In genomic region chr14:100239200-100239839, GRCh38 we compare ENCODE assay signal across 8 cellular contexts. TPM values are rescaled to one million over a fixed set of nuclear protein-coding genes. Genes with fewer than 3 reads are reported as not detected.
A peak's percentile ranks its signal among the peaks of the same experiment; 100 is the strongest.
DNase-seq lines count a peak whose midpoint lies in the region; ATAC-seq and TF ChIP-seq lines count a peak whose summit lies in the region.

No MANE protein-coding gene starts in this region.

- no peaks in the 10 kb centered on the region for H3K9me2 ChIP-seq in HCT116 (ENCODE audit: insufficient read depth)

- CTCF ChIA-PET in HCT116 (lab: Charles Lee): no interaction called here
- CTCF ChIA-PET in GM10248 (lab: Yijun Ruan, JAX): interaction anchor here (1.3 to 4.8 kb wide), 2 partner anchors 18 to 23 kb away, joined by 3 to 19 read pairs; no protein-coding TSS in a partner anchor

- H3K4me1 ChIP-seq in HCT116 (ENCODE audit: control insufficient read depth in 1 of 2, insufficient read depth in 2 of 2, low read length in 2 of 2) (peaks cover 11 to 33% of the 10 kb centered on the region in 2 experiments), mucosa of rectum (ENCODE audit: control insufficient read depth in 2 of 2, insufficient read depth in 2 of 2, low read length in 2 of 2) (peaks cover 17 to 31% of the 10 kb centered on the region in 2 donors), tibial artery (peaks cover 0 to 66% (median 44%) of the 10 kb centered on the region in 4 donors)

- H3K9me3 ChIP-seq in HCT116 (ENCODE audit: control insufficient read depth in 1 of 2, insufficient read depth in 1 of 2, low read depth in 1 of 2, low read length in 2 of 2) (no peaks in the 10 kb centered on the region), T-helper 17 cell (ENCODE audit: control insufficient read depth, low read length, poor library complexity, severe bottlenecking) (no peaks in the 10 kb centered on the region), mucosa of rectum (ENCODE audit: control insufficient read depth in 2 of 2, low read length in 2 of 2) (no peaks in the 10 kb centered on the region), tibial artery (no peaks in the 10 kb centered on the region)

- H3K36me3 ChIP-seq in HCT116 (ENCODE audit: control insufficient read depth in 1 of 2, insufficient read depth in 2 of 2, low read length in 2 of 2) (peaks cover 0 to 22% of the 10 kb centered on the region in 2 experiments; a peak in 2 of 4 replicates), mucosa of rectum (ENCODE audit: control insufficient read depth in 2 of 2, insufficient read depth in 2 of 2, low read length in 2 of 2) (peaks cover 0 to 2% of the 10 kb centered on the region in 2 donors), tibial artery (no peaks in the 10 kb centered on the region)

- no peak overlapping the region for H2AFZ ChIP-seq in HCT116 (ENCODE audit: low read depth, low read length, poor library complexity, severe bottlenecking)

- no peaks in the 10 kb centered on the region for H3K27me3 Mint-ChIP-seq in T-helper 17 cell

- H3K4me3 ChIP-seq in HCT116 (replicated peaks in 1 of 2; ENCODE audit: low read depth in 1 of 2, low read length in 2 of 2) (peak overlapping the region; percentile 83 to 98), dorsolateral prefrontal cortex (peak overlapping the region; percentile 64 to 99 (median 96)), mucosa of rectum (ENCODE audit: low read length in 2 of 2) (peak overlapping the region; percentile 84 to 95), tibial artery (peak overlapping the region; percentile 96 to 99)

- H3K27ac Mint-ChIP-seq in T-helper 17 cell: peak overlapping the region; percentile 93

- no peaks in the 10 kb centered on the region for H3K27me3 ChIP-seq in HCT116 (ENCODE audit: insufficient read depth, low read length)
- no peaks in the 10 kb centered on the region for H3K27me3 ChIP-seq in dorsolateral prefrontal cortex
- H3K27me3 ChIP-seq in mucosa of rectum (ENCODE audit: control insufficient read depth in 2 of 2, insufficient read depth in 2 of 2, low read length in 2 of 2): no peaks in the 10 kb centered on the region
- H3K27me3 ChIP-seq in tibial artery: no peaks in the 10 kb centered on the region

- RAD21 ChIA-PET in HCT116 (lab: Charles Lee; ENCODE audit: low non-redundant PET in 1 of 2, low total read pairs in 2 of 2, uncharacterized antibody in 2 of 2, unreplicated experiment in 2 of 2): no interaction called here

- TF ChIP-seq CTCF in HCT116 (IDR thresholded peaks at IDR 0.05 in 2 of 3, conservative IDR thresholded peaks at IDR 0.05 in 1 of 3; ENCODE audit: borderline replicate concordance in 1 of 3, insufficient read depth in 1 of 3, low read depth in 2 of 3, low read length in 2 of 3): no peak
- TF ChIP-seq CTCF in dorsolateral prefrontal cortex (IDR thresholded peaks at IDR 0.05 in 54 of 56, conservative IDR thresholded peaks at IDR 0.05 in 2 of 56; ENCODE audit: low read depth in 1 of 56, partially characterized antibody in 56 of 56): no peak
- TF ChIP-seq CTCF in tibial artery (IDR thresholded peaks at IDR 0.05): no peak
- TF ChIP-seq CTCF in GM10248 (IDR thresholded peaks at IDR 0.05; ENCODE audit: control extremely low read depth, extremely low read depth, low read depth, missing control alignments): no peak

- TF ChIP-seq RAD21 in HCT116 (IDR thresholded peaks at IDR 0.05; ENCODE audit: low read depth): no peak

- BruUV-seq in HCT116 (replicated peaks; lab: Mats Ljungman, UMichigan): no TSS peak

- H3K9ac ChIP-seq in HCT116 (ENCODE audit: low read length) (peak overlapping the region; percentile 97), mucosa of rectum (ENCODE audit: low read depth in 1 of 2, low read length in 2 of 2) (peak overlapping the region; percentile 84 to 99)

- peak overlapping the region; percentile 97 for H3K4me3 Mint-ChIP-seq in T-helper 17 cell

- no peak for ATAC-seq in HCT116
- no peak for ATAC-seq in T-helper 17 cell

- H3K79me2 ChIP-seq in HCT116 (ENCODE audit: insufficient read depth, low read length): peaks cover 89% of the 10 kb centered on the region

- DNase-seq in HCT116 (ENCODE audit: low read depth, low spot score) (no peak), T-helper 17 cell (peak in 2 of 3 donors; percentile 13 to 18), dorsolateral prefrontal cortex (peak in 1 of 10 donors; percentile 46), tibial artery (no peak), GM10248 (ENCODE audit: extremely low spot score) (no peak), GM03348 (ENCODE audit: low spot score) (no peak), midbrain (lab: John Stamatoyannopoulos, UW) (no peak)

- POLR2A ChIA-PET in HCT116 (lab: Charles Lee) (no interaction called here), GM10248 (lab: Yijun Ruan, JAX) (no interaction called here)

- peak overlapping the region; percentile 84 for H3K4me2 ChIP-seq in HCT116 (ENCODE audit: low read length)

- intact Hi-C loops in HCT116 (cut with micrococcal nuclease): no loop called here
- intact Hi-C loops in dorsolateral prefrontal cortex (cut with DNase I): loop anchor here (2.0 to 5.0 kb wide), 3 partner anchors 47 to 137 kb away; partner anchors contain the start of genes SLC25A29 (in 1 of the 2) and WDR25 (in 1 of the 2)
- intact Hi-C loops in tibial artery (cut with DNase I; ENCODE audit: low total_unique reads): loop anchor here (5.0 kb wide), 1 partner anchor 138 kb away; the partner anchor contains the start of gene WDR25

- no peak for TF ChIP-seq POLR2A in HCT116 (IDR thresholded peaks at IDR 0.05; ENCODE audit: borderline replicate concordance, extremely low read depth, insufficient read depth, insufficient read length)

- H3K27ac ChIP-seq in HCT116 (ENCODE audit: low read depth, low read length) (peak overlapping the region; percentile 99), dorsolateral prefrontal cortex (peak overlapping the region; percentile 87 to 99 (median 97)), mucosa of rectum (ENCODE audit: low read depth in 2 of 2, low read length in 2 of 2) (peak overlapping the region; percentile 98), tibial artery (peak overlapping the region; percentile 87 to 97)

- H3K36me3 Mint-ChIP-seq in T-helper 17 cell (ENCODE audit: low read depth): peaks cover 4% of the 10 kb centered on the region

- peaks cover 49% of the 10 kb centered on the region for H3K4me1 Mint-ChIP-seq in T-helper 17 cell

- peaks cover 16% of the 10 kb centered on the region for H4K20me1 ChIP-seq in HCT116 (ENCODE audit: insufficient read depth)

TF ChIP-seq in HCT116, 20 proteins besides CTCF, POLR2A, EP300 and RAD21 (continues in another document):
- TF ChIP-seq SP1 (IDR thresholded peaks at IDR 0.05; ENCODE audit: low read depth) (no peak), POLR2AphosphoS5 (IDR thresholded peaks at IDR 0.05; ENCODE audit: low read depth, low read length) (peak; percentile 53; the same call in 1 of the 2 replicates), REST (IDR thresholded peaks at IDR 0.05; ENCODE audit: low read depth) (no peak), JUND (IDR thresholded peaks at IDR 0.05) (no peak), CEBPB (IDR thresholded peaks at IDR 0.05; ENCODE audit: low read depth) (no peak), EZH2phosphoT487 (IDR thresholded peaks at IDR 0.05; ENCODE audit: borderline replicate concordance) (no peak), ELF1 (IDR thresholded peaks at IDR 0.05; ENCODE audit: borderline replicate concordance, low read depth) (no peak), ZNF274 (IDR thresholded peaks at IDR 0.05; ENCODE audit: low read depth, low read length) (no peak)
- TF ChIP-seq, protein P1, sequence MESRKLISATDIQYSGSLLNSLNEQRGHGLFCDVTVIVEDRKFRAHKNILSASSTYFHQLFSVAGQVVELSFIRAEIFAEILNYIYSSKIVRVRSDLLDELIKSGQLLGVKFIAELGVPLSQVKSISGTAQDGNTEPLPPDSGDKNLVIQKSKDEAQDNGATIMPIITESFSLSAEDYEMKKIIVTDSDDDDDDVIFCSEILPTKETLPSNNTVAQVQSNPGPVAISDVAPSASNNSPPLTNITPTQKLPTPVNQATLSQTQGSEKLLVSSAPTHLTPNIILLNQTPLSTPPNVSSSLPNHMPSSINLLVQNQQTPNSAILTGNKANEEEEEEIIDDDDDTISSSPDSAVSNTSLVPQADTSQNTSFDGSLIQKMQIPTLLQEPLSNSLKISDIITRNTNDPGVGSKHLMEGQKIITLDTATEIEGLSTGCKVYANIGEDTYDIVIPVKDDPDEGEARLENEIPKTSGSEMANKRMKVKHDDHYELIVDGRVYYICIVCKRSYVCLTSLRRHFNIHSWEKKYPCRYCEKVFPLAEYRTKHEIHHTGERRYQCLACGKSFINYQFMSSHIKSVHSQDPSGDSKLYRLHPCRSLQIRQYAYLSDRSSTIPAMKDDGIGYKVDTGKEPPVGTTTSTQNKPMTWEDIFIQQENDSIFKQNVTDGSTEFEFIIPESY (IDR thresholded peaks at IDR 0.05; ENCODE audit: extremely low read depth, insufficient replicate concordance, low read length): no peak
- TF ChIP-seq, protein P2, sequence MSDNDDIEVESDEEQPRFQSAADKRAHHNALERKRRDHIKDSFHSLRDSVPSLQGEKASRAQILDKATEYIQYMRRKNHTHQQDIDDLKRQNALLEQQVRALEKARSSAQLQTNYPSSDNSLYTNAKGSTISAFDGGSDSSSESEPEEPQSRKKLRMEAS (IDR thresholded peaks at IDR 0.05): peak; percentile 22; the same call in 1 of the 2 replicates

RNA-seq across cellular contexts. Expression of gene YY1, which starts 0.4 kb away (rescaled TPM):
- total RNA-seq in HCT116 (2021; ENCODE audit: unreplicated experiment): 111 TPM
- polyA plus RNA-seq in HCT116 (2012): 37.0 and 40.0 TPM in 2 replicates
- 10 to 100 TPM; 75.5 to 77.9 TPM for total RNA-seq in T-helper 17 cell
- 10 to 100 TPM; 40.9 to 68.9 (median 52.3) TPM for total RNA-seq in dorsolateral prefrontal cortex

Comparison
In these comparisons a context has a peak if more than half of its experiments do, and no peak if none do; other contexts are left out.
1. DNase-seq: peak in T-helper 17 cell (2 of 3); none in HCT116 (single experiment), tibial artery (0 of 2), GM10248 (single experiment), GM03348 (single experiment) and midbrain (single experiment).
2. Peak in every context shown above with its lines, with median percentiles within 50 percentile points of each other: H3K27ac ChIP-seq and H3K4me3 ChIP-seq.